ENCODE assay signal across 8 cellular contexts in genomic region chr6:1312444-1313363, GRCh38. TPM values are rescaled to one million over a fixed set of nuclear protein-coding genes. Genes with fewer than 3 reads are reported as not detected.
DNase-seq lines count a peak whose midpoint lies in the region; FAIRE-seq and TF ChIP-seq lines count a peak whose summit lies in the region.

No MANE protein-coding gene starts in this region.

- H3K27me3 ChIP-seq in endocrine pancreas (ENCODE audit: control insufficient read depth, insufficient read depth, low read length) = no peaks in the 10 kb centered on the region

- DNase-seq in ELR (ENCODE audit: low read depth) (peak; percentile 55), NCI-H526 treated with DMSO at 0.1 percent for 48 hours (lab: John Stamatoyannopoulos, UW) (peak; percentile 27), neural crest cell (ENCODE audit: low read depth, low spot score) (no peak), GM12891 (ENCODE audit: insufficient read length, low spot score) (no peak), NCI-H1694 (lab: John Stamatoyannopoulos, UW) (no peak), NCI-H2171 (lab: John Stamatoyannopoulos, UW) (no peak)
- no peak for DNase-seq in stimulated activated CD4-positive, alpha-beta T cell treated with anti-CD3 and anti-CD28 coated beads, Interleukin-2, amount 100 ng/mL, for 48 hours

- H3K4me1 Mint-ChIP-seq in neural crest cell = peaks cover 26% of the 10 kb centered on the region

- H3K36me3 ChIP-seq in endocrine pancreas (ENCODE audit: control insufficient read depth, insufficient read depth, low read length) = no peaks in the 10 kb centered on the region

- no peaks in the 10 kb centered on the region for H3K4me1 ChIP-seq in endocrine pancreas (ENCODE audit: control insufficient read depth, insufficient read depth, low read length)

- no peaks in the 10 kb centered on the region for H3K9me3 ChIP-seq in endocrine pancreas (ENCODE audit: control insufficient read depth, low read length)

- no peak overlapping the region for H3K27ac Mint-ChIP-seq in neural crest cell (ENCODE audit: unreplicated experiment)

- peak overlapping the region; percentile 65 for H3K9ac ChIP-seq in endocrine pancreas (ENCODE audit: control insufficient read depth, insufficient read depth, low read length)

- H3K36me3 Mint-ChIP-seq in neural crest cell (ENCODE audit: low read depth) = peaks cover 8% of the 10 kb centered on the region

- peaks cover 82% of the 10 kb centered on the region for H3K27me3 Mint-ChIP-seq in neural crest cell (ENCODE audit: low read depth)

- peak overlapping the region; percentile 66 for H3K4me3 Mint-ChIP-seq in neural crest cell

- no peaks in the 10 kb centered on the region for H3K9me3 Mint-ChIP-seq in neural crest cell

- FAIRE-seq in GM12891 (lab: Jason Lieb, UNC) = no peak

- peak overlapping the region; percentile 20 for H3K4me3 ChIP-seq in endocrine pancreas (ENCODE audit: control insufficient read depth, insufficient read depth, low read length)

- TF ChIP-seq CTCF in neural crest cell (conservative IDR thresholded peaks at IDR 0.05) = no peak

- TF ChIP-seq POLR2A in GM12891 (IDR thresholded peaks at IDR 0.05; ENCODE audit: low read depth, low read length) = no peak

TF ChIP-seq in GM12891, 5 proteins besides CTCF, POLR2A, EP300 and RAD21:
- TF ChIP-seq SPI1 (IDR thresholded peaks at IDR 0.05; ENCODE audit: low read depth, low read length) (no peak), TAF1 (IDR thresholded peaks at IDR 0.05; ENCODE audit: low read depth, low read length) (no peak), POLR2AphosphoS5 (IDR thresholded peaks at IDR 0.05; ENCODE audit: low read depth, low read length) (no peak), PAX5 (IDR thresholded peaks at IDR 0.05; ENCODE audit: insufficient read depth, low read length, severe bottlenecking) (no peak), POU2F2 (IDR thresholded peaks at IDR 0.05; ENCODE audit: low read depth, low read length) (no peak)

RNA-seq across cellular contexts. Expression of gene FOXQ1, which starts 0.8 kb away (rescaled TPM):
- total RNA-seq in neural crest cell = not detected in 2 replicates
- not detected for polyA plus RNA-seq in GM12891 (2012; ENCODE audit: low read depth, missing spikeins)

Comparison
In these comparisons a context has a peak if more than half of its experiments do, and no peak if none do; other contexts are left out.
1. DNase-seq: peak in ELR (single experiment) and NCI-H526 treated with DMSO at 0.1 percent for 48 hours (single experiment); none in neural crest cell (single experiment), GM12891 (single experiment), NCI-H1694 (single experiment), NCI-H2171 (single experiment) and stimulated activated CD4-positive, alpha-beta T cell treated with anti-CD3 and anti-CD28 coated beads, Interleukin-2, amount 100 ng/mL, for 48 hours (0 of 2).